ENCODE assay signal across 22 cellular contexts in the genomic region with DNA sequence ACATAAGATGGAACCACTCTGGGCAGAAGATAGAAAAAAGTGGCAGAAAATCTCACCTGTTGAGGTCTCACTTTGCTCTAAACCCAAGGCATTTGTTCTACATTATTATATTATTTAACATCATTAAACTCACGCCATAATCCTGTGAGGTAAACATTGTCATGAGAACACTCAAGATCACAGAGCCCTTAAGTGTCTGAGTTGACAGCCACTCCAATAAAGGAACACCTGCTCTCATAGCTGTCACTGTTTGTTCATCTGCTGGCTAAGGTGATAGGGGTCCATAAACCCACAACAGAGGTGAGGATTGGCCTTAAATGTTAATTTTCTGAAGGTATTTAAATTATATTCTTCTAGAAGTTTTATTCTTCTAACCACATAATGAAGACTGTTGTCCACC.
DNase-seq lines count a peak whose midpoint lies in the region; ATAC-seq lines count a peak whose summit lies in the region.
"Had no signal": no experiment of that assay in that cellular context is flagged by ENCODE, and none has a peak within 500 bp of the region (broad histone marks: within the 10 kb centered on the region; RNA-seq: fewer than 3 reads in every experiment).

No MANE protein-coding gene starts in this region.

- no peaks in the 10 kb centered on the region for H3K4me1 Mint-ChIP-seq in activated CD4-positive, alpha-beta T cell treated with anti-CD3 and anti-CD28 coated beads, Interleukin-2, amount 10 ng/mL, durations not matched to agents 7 days and 5 days
- H3K4me1 Mint-ChIP-seq: activated B cell treated with CpG ODN at 0.5 μM for 24 hours; activated naive CD8-positive, alpha-beta T cell treated with anti-CD3 and anti-CD28 coated beads for 36 hours; CD4-positive, CD25-positive, alpha-beta regulatory T cell; naive thymus-derived CD8-positive, alpha-beta T cell had no signal

- intact Hi-C loops in left colon (cut with DNase I, micrococcal nuclease): no loop called here

- DNase-seq in NCI-H1105 (lab: John Stamatoyannopoulos, UW): peak; percentile 74
- DNase-seq in NCI-H1930 (lab: John Stamatoyannopoulos, UW): peak; percentile 19 to 51
- DNase-seq in NCI-H345 treated with DMSO at 0.1 percent for 48 hours (lab: John Stamatoyannopoulos, UW; ENCODE audit: unreplicated experiment): peak; percentile 92
- DNase-seq in left colon: no peak
- no peak for DNase-seq in activated CD4-positive, alpha-beta T cell treated with anti-CD3 and anti-CD28 coated beads, Interleukin-2, amount 10 ng/mL, durations not matched to agents 7 days and 5 days
- no peak for DNase-seq in activated CD4-positive, CD25-positive, alpha-beta regulatory T cell (lab: John Stamatoyannopoulos, UW)
- DNase-seq: activated B cell treated with CpG ODN at 0.5 μM for 24 hours; activated CD4-positive, alpha-beta memory T cell treated with anti-CD3 and anti-CD28 coated beads for 36 hours; activated CD8-positive, alpha-beta memory T cell treated with anti-CD3 and anti-CD28 coated beads, Interleukin-2, amount 50 U/mL, for 48 hours; activated naive CD8-positive, alpha-beta T cell treated with anti-CD3 and anti-CD28 coated beads for 36 hours; caudate nucleus; CD4-positive, CD25-positive, alpha-beta regulatory T cell; DMS 273 treated with DMSO at 0.1 percent for 48 hours; Karpas-422; naive thymus-derived CD8-positive, alpha-beta T cell; substantia nigra; upper lobe of left lung had no signal

- H3K27me3 Mint-ChIP-seq in activated CD4-positive, alpha-beta T cell treated with anti-CD3 and anti-CD28 coated beads, Interleukin-2, amount 10 ng/mL, durations not matched to agents 7 days and 5 days: no peaks in the 10 kb centered on the region
- H3K27me3 Mint-ChIP-seq: activated B cell treated with CpG ODN at 0.5 μM for 24 hours; activated CD4-positive, alpha-beta memory T cell treated with anti-CD3 and anti-CD28 coated beads for 36 hours; activated naive CD8-positive, alpha-beta T cell treated with anti-CD3 and anti-CD28 coated beads for 36 hours; CD4-positive, CD25-positive, alpha-beta regulatory T cell; dendritic cell treated with granulocyte-macrophage colony-stimulating factor and Interleukin-4, amounts not matched to agents 40 ng/mL and 50 ng/mL, for 4 days; naive thymus-derived CD8-positive, alpha-beta T cell had no signal

- no peaks in the 10 kb centered on the region for H3K36me3 Mint-ChIP-seq in activated CD4-positive, alpha-beta T cell treated with anti-CD3 and anti-CD28 coated beads, Interleukin-2, amount 10 ng/mL, durations not matched to agents 7 days and 5 days (ENCODE audit: low read depth)
- H3K36me3 Mint-ChIP-seq: activated CD4-positive, alpha-beta memory T cell treated with anti-CD3 and anti-CD28 coated beads for 36 hours; activated naive CD8-positive, alpha-beta T cell treated with anti-CD3 and anti-CD28 coated beads for 36 hours; CD4-positive, CD25-positive, alpha-beta regulatory T cell; mesothelial cell of epicardium had no signal

- POLR2A ChIA-PET in activated CD4-positive, alpha-beta T cell treated with anti-CD3 and anti-CD28 coated beads, Interleukin-2, amount 10 ng/mL, durations not matched to agents 7 days and 5 days (lab: Charles Lee): no interaction called here

- H3K4me3 Mint-ChIP-seq in activated CD4-positive, alpha-beta T cell treated with anti-CD3 and anti-CD28 coated beads, Interleukin-2, amount 10 ng/mL, durations not matched to agents 7 days and 5 days: no peak overlapping the region
- H3K4me3 Mint-ChIP-seq: activated B cell treated with CpG ODN at 0.5 μM for 24 hours; activated CD4-positive, alpha-beta memory T cell treated with anti-CD3 and anti-CD28 coated beads for 36 hours; activated naive CD8-positive, alpha-beta T cell treated with anti-CD3 and anti-CD28 coated beads for 36 hours; CD4-positive, CD25-positive, alpha-beta regulatory T cell; dendritic cell treated with granulocyte-macrophage colony-stimulating factor and Interleukin-4, amounts not matched to agents 40 ng/mL and 50 ng/mL, for 4 days; mesothelial cell of epicardium; naive thymus-derived CD8-positive, alpha-beta T cell had no signal

- no peak overlapping the region for H3K27ac Mint-ChIP-seq in activated CD4-positive, alpha-beta T cell treated with anti-CD3 and anti-CD28 coated beads, Interleukin-2, amount 10 ng/mL, durations not matched to agents 7 days and 5 days
- H3K27ac Mint-ChIP-seq: activated B cell treated with CpG ODN at 0.5 μM for 24 hours; activated CD4-positive, alpha-beta memory T cell treated with anti-CD3 and anti-CD28 coated beads for 36 hours; activated naive CD8-positive, alpha-beta T cell treated with anti-CD3 and anti-CD28 coated beads for 36 hours; CD4-positive, CD25-positive, alpha-beta regulatory T cell; dendritic cell treated with granulocyte-macrophage colony-stimulating factor and Interleukin-4, amounts not matched to agents 40 ng/mL and 50 ng/mL, for 4 days; mesothelial cell of epicardium; naive thymus-derived CD8-positive, alpha-beta T cell had no signal

- CTCF ChIA-PET in activated CD4-positive, alpha-beta T cell treated with anti-CD3 and anti-CD28 coated beads, Interleukin-2, amount 10 ng/mL, durations not matched to agents 7 days and 5 days (lab: Charles Lee): interaction anchor here (0.8 kb wide), 1 partner anchor 346 kb away, joined by 3 read pairs; no protein-coding TSS in a partner anchor

- H3K9me3 Mint-ChIP-seq in activated CD4-positive, alpha-beta T cell treated with anti-CD3 and anti-CD28 coated beads, Interleukin-2, amount 10 ng/mL, durations not matched to agents 7 days and 5 days: peaks cover 6% of the 10 kb centered on the region
- H3K9me3 Mint-ChIP-seq: dendritic cell treated with granulocyte-macrophage colony-stimulating factor and Interleukin-4, amounts not matched to agents 40 ng/mL and 50 ng/mL, for 4 days had no signal

- ATAC-seq in left colon (peak; percentile 64), GM19035 (IDR thresholded peaks at IDR 0.05; ENCODE audit: unreplicated experiment) (no peak), GM18873 (IDR thresholded peaks at IDR 0.05; ENCODE audit: low FRiP score, unreplicated experiment) (no peak)
- ATAC-seq: naive thymus-derived CD8-positive, alpha-beta T cell; Right ventricle myocardium inferior had no signal

Comparison
In these comparisons a context has a peak if more than half of its experiments do, and no peak if none do; other contexts are left out.
1. DNase-seq: peak in NCI-H1105 (single experiment), NCI-H1930 (2 of 2) and NCI-H345 treated with DMSO at 0.1 percent for 48 hours (single experiment); none in left colon (0 of 2), activated CD4-positive, alpha-beta T cell treated with anti-CD3 and anti-CD28 coated beads, Interleukin-2, amount 10 ng/mL, durations not matched to agents 7 days and 5 days (single experiment) and activated CD4-positive, CD25-positive, alpha-beta regulatory T cell (0 of 4).